ENCODE assay signal across 10 cellular contexts in genomic region chr11:2270322-2271076, GRCh38. TPM values are rescaled to one million over a fixed set of nuclear protein-coding genes. Genes with fewer than 3 reads are reported as not detected.
A peak's percentile ranks its signal among the peaks of the same experiment; 100 is the strongest.
DNase-seq lines count a peak whose midpoint lies in the region; ATAC-seq, FAIRE-seq and TF ChIP-seq lines count a peak whose summit lies in the region.
"Had no signal": no experiment of that assay in that cellular context is flagged by ENCODE, and none has a peak within 500 bp of the region (broad histone marks: within the 10 kb centered on the region; RNA-seq: fewer than 3 reads in every experiment).

ASCL2 (minus strand) TSS chr11:2270588; CDS start chr11:2270332, 256 bp downstream.

- no peak for TF ChIP-seq CTCF in A549 (IDR thresholded peaks at IDR 0.05)
- no peak for TF ChIP-seq CTCF in coronary artery (IDR thresholded peaks at IDR 0.05)

- H3K36me3 ChIP-seq in HUES48 (ENCODE audit: control insufficient read depth, insufficient read depth, low read length) = no peaks in the 10 kb centered on the region
- no peaks in the 10 kb centered on the region for H3K36me3 ChIP-seq in mucosa of rectum (ENCODE audit: control insufficient read depth in 2 of 2, insufficient read depth in 2 of 2, low read length in 2 of 2)

- H3K9ac ChIP-seq in HUES48 (ENCODE audit: low read depth, low read length) = no peak within 1 kb of the TSS
- peak within 1 kb of the TSS in 1 of 2 donors; percentile 54 for H3K9ac ChIP-seq in mucosa of rectum (ENCODE audit: low read depth in 1 of 2, low read length in 2 of 2)

- 52% methylated on average over 51 of the region's 89 CpGs for WGBS in A549 (ENCODE audit: missing lambda C conversion rate)

- H3K27ac ChIP-seq in A549 (peak within 1 kb of the TSS in 1 of 2 experiments; percentile 62; a peak in 1 of 6 replicates), HUES48 (ENCODE audit: low read depth, low read length) (no peak within 1 kb of the TSS), coronary artery (peak within 1 kb of the TSS in 1 of 2 donors; percentile 52), mucosa of rectum (ENCODE audit: low read depth in 2 of 2, low read length in 2 of 2) (peak within 1 kb of the TSS; percentile 49 to 63)

- no peak for TF ChIP-seq EP300 in A549 (IDR thresholded peaks at IDR 0.05)

- FAIRE-seq in A549 (lab: Jason Lieb, UNC) = no peak
- FAIRE-seq: colon had no signal

- POLR2A ChIA-PET in A549 (lab: Yijun Ruan, JAX) = interaction anchor here (0.5 kb wide), 1 partner anchor 132 kb away, joined by 5 read pairs; no protein-coding TSS in a partner anchor

- ATAC-seq in A549 (no peak), GM18502 (IDR thresholded peaks at IDR 0.05; ENCODE audit: poor library complexity, unreplicated experiment) (no peak)

- no peak for TF ChIP-seq POLR2A in A549 (IDR thresholded peaks at IDR 0.05; ENCODE audit: low read length)

- TF ChIP-seq RAD21 in A549 (conservative IDR thresholded peaks at IDR 0.05 in 1 of 2, IDR thresholded peaks at IDR 0.05 in 1 of 2) = no peak

- H3K4me2 ChIP-seq in A549 = peak within 1 kb of the TSS; percentile 96

- CTCF ChIA-PET in A549 (lab: Yijun Ruan, JAX) = interaction anchor here (0.7 to 1.8 kb wide), 6 partner anchors 20 to 155 kb away, joined by 3 to 4 read pairs (median 3); no protein-coding TSS in a partner anchor

- DNase-seq in A549 (ENCODE audit: low read depth in 1 of 2, low spot score in 1 of 2) = no peak
- DNase-seq in coronary artery (ENCODE audit: low spot score) = peak; percentile 41
- no peak for DNase-seq in cortex of kidney (lab: John Stamatoyannopoulos, UW)
- no peak for DNase-seq in NCI-H510A treated with DMSO at 0.1 percent for 48 hours (lab: John Stamatoyannopoulos, UW)
- no peak for DNase-seq in NCI-H2196 treated with DMSO at 0.1 percent for 48 hours (lab: John Stamatoyannopoulos, UW; ENCODE audit: unreplicated experiment)
- DNase-seq: NK-92 treated with Interleukin-12 subunit alpha and Interleukin-12 subunit beta, amount 100 ng/mL, for 24 hours had no signal

- H3K9me3 ChIP-seq in A549 (no peaks in the 10 kb centered on the region), HUES48 (ENCODE audit: control insufficient read depth, insufficient read depth, low read length) (no peaks in the 10 kb centered on the region), mucosa of rectum (ENCODE audit: control insufficient read depth in 2 of 2, low read length in 2 of 2) (no peaks in the 10 kb centered on the region)

- H3K4me1 ChIP-seq in A549 (peaks cover 11% of the 10 kb centered on the region; the same call in 2 of the 3 replicates), HUES48 (ENCODE audit: control insufficient read depth, insufficient read depth, low read length) (0 out of 2 replicates have a peak, but pooled peaks cover 2% of the 10 kb centered on the region), mucosa of rectum (ENCODE audit: control insufficient read depth in 2 of 2, insufficient read depth in 2 of 2, low read length in 2 of 2) (peaks cover 0 to 8% of the 10 kb centered on the region in 2 donors)

- H3K4me3 ChIP-seq in A549 (peak within 1 kb of the TSS; percentile 52), HUES48 (ENCODE audit: low read depth, low read length) (peak within 1 kb of the TSS; percentile 59), coronary artery (peak within 1 kb of the TSS; percentile 74), mucosa of rectum (ENCODE audit: low read length in 2 of 2) (peak within 1 kb of the TSS; percentile 49 to 54)

- H3K27me3 ChIP-seq in HUES48 (ENCODE audit: control insufficient read depth, insufficient read depth, low read length) (peaks cover 85% of the 10 kb centered on the region), mucosa of rectum (ENCODE audit: control insufficient read depth in 2 of 2, insufficient read depth in 2 of 2, low read length in 2 of 2) (peaks cover 2 to 9% of the 10 kb centered on the region in 2 donors)

TF ChIP-seq in A549, 52 proteins besides CTCF, POLR2A, EP300 and RAD21:
- TF ChIP-seq BCL3 (IDR thresholded peaks at IDR 0.05) (no peak), HDAC2 (IDR thresholded peaks at IDR 0.05) (peak; percentile 63; the same call in 1 of the 2 replicates), ZSCAN20 (CRISPR knock-in tag; IDR thresholded peaks at IDR 0.05) (no peak)

RNA-seq across cellular contexts. Expression of gene ASCL2, which starts in this region (rescaled TPM):
- polyA plus RNA-seq in A549 (2011; rRNA removed) = not detected in 2 replicates
- polyA plus RNA-seq in A549 (2012; cell fraction: cytosol; rRNA removed) = 0.01 TPM in 1 of 2 replicates, not detected in the other
- not detected in 2 replicates for polyA plus RNA-seq in A549 (2012; cell fraction: nucleus; rRNA removed)
- not detected in 3 replicates for polyA plus RNA-seq in A549 (2017; fragmentation: RNase III; extraction: RNeasy Plus Mini Kit Qiagen cat#74134 plus additional on column Dnase treatment)
- polyA minus RNA-seq in A549 (2011; rRNA and poly(A)+ RNA removed) = not detected in 2 replicates
